ENCODE assay signal across 1 cellular context in the genomic region with DNA sequence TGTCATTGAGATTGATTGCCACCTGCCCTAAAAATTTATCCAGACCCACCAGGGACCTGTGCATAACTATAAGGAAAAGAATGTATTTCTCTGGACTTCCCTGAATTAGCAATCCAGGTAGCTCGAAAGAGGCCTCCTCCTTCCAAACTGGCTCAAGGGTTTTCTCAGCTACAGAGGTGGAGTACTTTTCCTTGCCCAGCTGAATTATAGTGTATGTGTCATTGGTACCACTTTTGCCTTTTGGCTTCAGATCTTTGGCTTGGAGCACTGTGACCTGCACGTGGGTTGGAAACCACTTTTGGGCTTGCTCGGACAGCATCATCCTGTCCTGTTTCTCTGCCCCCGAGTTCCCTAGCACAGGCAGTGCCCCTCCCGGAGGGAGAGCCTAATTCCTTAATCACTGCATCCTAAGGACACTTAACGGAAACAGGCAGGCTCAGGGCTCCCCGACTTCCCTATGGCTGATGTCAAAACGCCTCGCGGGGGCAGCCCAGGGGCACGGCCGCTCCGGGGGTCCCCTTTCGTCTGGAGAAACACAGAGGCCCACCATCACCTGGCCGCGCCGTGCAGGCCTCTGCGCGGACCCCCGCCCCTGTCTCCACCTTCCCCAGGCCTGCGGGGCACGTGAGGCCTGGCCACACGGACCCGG.
TF ChIP-seq lines count a peak whose summit lies in the region.

No MANE protein-coding gene starts in this region.

TF ChIP-seq in HEK293, 187 proteins besides CTCF, POLR2A, EP300 and RAD21 (continued from another document and continues in another):
- TF ChIP-seq, protein P1, sequence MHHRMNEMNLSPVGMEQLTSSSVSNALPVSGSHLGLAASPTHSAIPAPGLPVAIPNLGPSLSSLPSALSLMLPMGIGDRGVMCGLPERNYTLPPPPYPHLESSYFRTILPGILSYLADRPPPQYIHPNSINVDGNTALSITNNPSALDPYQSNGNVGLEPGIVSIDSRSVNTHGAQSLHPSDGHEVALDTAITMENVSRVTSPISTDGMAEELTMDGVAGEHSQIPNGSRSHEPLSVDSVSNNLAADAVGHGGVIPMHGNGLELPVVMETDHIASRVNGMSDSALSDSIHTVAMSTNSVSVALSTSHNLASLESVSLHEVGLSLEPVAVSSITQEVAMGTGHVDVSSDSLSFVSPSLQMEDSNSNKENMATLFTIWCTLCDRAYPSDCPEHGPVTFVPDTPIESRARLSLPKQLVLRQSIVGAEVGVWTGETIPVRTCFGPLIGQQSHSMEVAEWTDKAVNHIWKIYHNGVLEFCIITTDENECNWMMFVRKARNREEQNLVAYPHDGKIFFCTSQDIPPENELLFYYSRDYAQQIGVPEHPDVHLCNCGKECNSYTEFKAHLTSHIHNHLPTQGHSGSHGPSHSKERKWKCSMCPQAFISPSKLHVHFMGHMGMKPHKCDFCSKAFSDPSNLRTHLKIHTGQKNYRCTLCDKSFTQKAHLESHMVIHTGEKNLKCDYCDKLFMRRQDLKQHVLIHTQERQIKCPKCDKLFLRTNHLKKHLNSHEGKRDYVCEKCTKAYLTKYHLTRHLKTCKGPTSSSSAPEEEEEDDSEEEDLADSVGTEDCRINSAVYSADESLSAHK (tag by site-specific recombination; IDR thresholded peaks at IDR 0.05) = peak; percentile 77
- no peak for TF ChIP-seq ZNF654 (tag by site-specific recombination; IDR thresholded peaks at IDR 0.05; ENCODE audit: low read depth)
- no peak; the same call in 1 of the 2 replicates for TF ChIP-seq TRIM28 (IDR thresholded peaks at IDR 0.05; ENCODE audit: borderline replicate concordance, low read length)
- TF ChIP-seq ZNF596 (tag by site-specific recombination; IDR thresholded peaks at IDR 0.05) = no peak
- TF ChIP-seq ZBTB44 (tag by site-specific recombination; IDR thresholded peaks at IDR 0.05) = no peak
- no peak for TF ChIP-seq RBAK (tag by site-specific recombination; IDR thresholded peaks at IDR 0.05)
- TF ChIP-seq, protein P2, sequence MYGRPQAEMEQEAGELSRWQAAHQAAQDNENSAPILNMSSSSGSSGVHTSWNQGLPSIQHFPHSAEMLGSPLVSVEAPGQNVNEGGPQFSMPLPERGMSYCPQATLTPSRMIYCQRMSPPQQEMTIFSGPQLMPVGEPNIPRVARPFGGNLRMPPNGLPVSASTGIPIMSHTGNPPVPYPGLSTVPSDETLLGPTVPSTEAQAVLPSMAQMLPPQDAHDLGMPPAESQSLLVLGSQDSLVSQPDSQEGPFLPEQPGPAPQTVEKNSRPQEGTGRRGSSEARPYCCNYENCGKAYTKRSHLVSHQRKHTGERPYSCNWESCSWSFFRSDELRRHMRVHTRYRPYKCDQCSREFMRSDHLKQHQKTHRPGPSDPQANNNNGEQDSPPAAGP (tag by site-specific recombination; IDR thresholded peaks at IDR 0.05) = no peak; the same call in 1 of the 2 replicates
- no peak for TF ChIP-seq BCL11B (tag by site-specific recombination; IDR thresholded peaks at IDR 0.05; ENCODE audit: low read depth)
- peak; percentile 12; the same call in 1 of the 2 replicates for TF ChIP-seq BCL11A (tag by site-specific recombination; IDR thresholded peaks at IDR 0.05; ENCODE audit: low read depth)
- no peak for TF ChIP-seq ZNF211 (tag by site-specific recombination; IDR thresholded peaks at IDR 0.05; ENCODE audit: low read depth)
- TF ChIP-seq ZNF221 (tag by site-specific recombination; IDR thresholded peaks at IDR 0.05; ENCODE audit: borderline replicate concordance) = no peak
- TF ChIP-seq, protein P3, sequence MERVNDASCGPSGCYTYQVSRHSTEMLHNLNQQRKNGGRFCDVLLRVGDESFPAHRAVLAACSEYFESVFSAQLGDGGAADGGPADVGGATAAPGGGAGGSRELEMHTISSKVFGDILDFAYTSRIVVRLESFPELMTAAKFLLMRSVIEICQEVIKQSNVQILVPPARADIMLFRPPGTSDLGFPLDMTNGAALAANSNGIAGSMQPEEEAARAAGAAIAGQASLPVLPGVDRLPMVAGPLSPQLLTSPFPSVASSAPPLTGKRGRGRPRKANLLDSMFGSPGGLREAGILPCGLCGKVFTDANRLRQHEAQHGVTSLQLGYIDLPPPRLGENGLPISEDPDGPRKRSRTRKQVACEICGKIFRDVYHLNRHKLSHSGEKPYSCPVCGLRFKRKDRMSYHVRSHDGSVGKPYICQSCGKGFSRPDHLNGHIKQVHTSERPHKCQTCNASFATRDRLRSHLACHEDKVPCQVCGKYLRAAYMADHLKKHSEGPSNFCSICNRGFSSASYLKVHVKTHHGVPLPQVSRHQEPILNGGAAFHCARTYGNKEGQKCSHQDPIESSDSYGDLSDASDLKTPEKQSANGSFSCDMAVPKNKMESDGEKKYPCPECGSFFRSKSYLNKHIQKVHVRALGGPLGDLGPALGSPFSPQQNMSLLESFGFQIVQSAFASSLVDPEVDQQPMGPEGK (tag by site-specific recombination; IDR thresholded peaks at IDR 0.05) = peak; percentile 89
- TF ChIP-seq ZNF530 (tag by site-specific recombination; IDR thresholded peaks at IDR 0.05; ENCODE audit: low read depth) = no peak
- no peak for TF ChIP-seq HOXC10 (CRISPR knock-in tag; IDR thresholded peaks at IDR 0.05)
- no peak for TF ChIP-seq ZNF10 (tag by site-specific recombination; IDR thresholded peaks at IDR 0.05)
- no peak for TF ChIP-seq ZNF48 (tag by site-specific recombination; IDR thresholded peaks at IDR 0.05)
- no peak for TF ChIP-seq ZNF785 (tag by site-specific recombination; IDR thresholded peaks at IDR 0.05)
- no peak for TF ChIP-seq YY1 (tag by site-specific recombination; IDR thresholded peaks at IDR 0.05)
- TF ChIP-seq ZBTB49 (tag by site-specific recombination; IDR thresholded peaks at IDR 0.05; ENCODE audit: low read depth) = no peak
- TF ChIP-seq ZEB2 (tag by site-specific recombination; IDR thresholded peaks at IDR 0.05) = peak; percentile 54
- TF ChIP-seq, protein P4, sequence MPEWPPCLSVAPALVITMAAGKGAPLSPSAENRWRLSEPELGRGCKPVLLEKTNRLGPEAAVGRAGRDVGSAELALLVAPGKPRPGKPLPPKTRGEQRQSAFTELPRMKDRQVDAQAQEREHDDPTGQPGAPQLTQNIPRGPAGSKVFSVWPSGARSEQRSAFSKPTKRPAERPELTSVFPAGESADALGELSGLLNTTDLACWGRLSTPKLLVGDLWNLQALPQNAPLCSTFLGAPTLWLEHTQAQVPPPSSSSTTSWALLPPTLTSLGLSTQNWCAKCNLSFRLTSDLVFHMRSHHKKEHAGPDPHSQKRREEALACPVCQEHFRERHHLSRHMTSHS (tag by site-specific recombination; IDR thresholded peaks at IDR 0.05) = no peak
- TF ChIP-seq, protein P5, sequence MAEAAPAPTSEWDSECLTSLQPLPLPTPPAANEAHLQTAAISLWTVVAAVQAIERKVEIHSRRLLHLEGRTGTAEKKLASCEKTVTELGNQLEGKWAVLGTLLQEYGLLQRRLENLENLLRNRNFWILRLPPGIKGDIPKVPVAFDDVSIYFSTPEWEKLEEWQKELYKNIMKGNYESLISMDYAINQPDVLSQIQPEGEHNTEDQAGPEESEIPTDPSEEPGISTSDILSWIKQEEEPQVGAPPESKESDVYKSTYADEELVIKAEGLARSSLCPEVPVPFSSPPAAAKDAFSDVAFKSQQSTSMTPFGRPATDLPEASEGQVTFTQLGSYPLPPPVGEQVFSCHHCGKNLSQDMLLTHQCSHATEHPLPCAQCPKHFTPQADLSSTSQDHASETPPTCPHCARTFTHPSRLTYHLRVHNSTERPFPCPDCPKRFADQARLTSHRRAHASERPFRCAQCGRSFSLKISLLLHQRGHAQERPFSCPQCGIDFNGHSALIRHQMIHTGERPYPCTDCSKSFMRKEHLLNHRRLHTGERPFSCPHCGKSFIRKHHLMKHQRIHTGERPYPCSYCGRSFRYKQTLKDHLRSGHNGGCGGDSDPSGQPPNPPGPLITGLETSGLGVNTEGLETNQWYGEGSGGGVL (tag by site-specific recombination; IDR thresholded peaks at IDR 0.05) = no peak
- no peak for TF ChIP-seq ZNF138 (tag by site-specific recombination; IDR thresholded peaks at IDR 0.05; ENCODE audit: borderline replicate concordance)
- no peak for TF ChIP-seq ZNF701 (tag by site-specific recombination; IDR thresholded peaks at IDR 0.05)
- TF ChIP-seq, protein P6, sequence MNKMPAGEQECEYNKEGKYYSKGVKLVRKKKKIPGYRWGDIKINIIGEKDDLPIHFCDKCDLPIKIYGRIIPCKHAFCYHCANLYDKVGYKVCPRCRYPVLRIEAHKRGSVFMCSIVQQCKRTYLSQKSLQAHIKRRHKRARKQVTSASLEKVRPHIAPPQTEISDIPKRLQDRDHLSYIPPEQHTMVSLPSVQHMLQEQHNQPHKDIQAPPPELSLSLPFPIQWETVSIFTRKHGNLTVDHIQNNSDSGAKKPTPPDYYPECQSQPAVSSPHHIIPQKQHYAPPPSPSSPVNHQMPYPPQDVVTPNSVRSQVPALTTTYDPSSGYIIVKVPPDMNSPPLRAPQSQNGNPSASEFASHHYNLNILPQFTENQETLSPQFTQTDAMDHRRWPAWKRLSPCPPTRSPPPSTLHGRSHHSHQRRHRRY (tag by site-specific recombination; IDR thresholded peaks at IDR 0.05) = no peak
- no peak for TF ChIP-seq ZNF548 (tag by site-specific recombination; IDR thresholded peaks at IDR 0.05)
- TF ChIP-seq, protein P7, sequence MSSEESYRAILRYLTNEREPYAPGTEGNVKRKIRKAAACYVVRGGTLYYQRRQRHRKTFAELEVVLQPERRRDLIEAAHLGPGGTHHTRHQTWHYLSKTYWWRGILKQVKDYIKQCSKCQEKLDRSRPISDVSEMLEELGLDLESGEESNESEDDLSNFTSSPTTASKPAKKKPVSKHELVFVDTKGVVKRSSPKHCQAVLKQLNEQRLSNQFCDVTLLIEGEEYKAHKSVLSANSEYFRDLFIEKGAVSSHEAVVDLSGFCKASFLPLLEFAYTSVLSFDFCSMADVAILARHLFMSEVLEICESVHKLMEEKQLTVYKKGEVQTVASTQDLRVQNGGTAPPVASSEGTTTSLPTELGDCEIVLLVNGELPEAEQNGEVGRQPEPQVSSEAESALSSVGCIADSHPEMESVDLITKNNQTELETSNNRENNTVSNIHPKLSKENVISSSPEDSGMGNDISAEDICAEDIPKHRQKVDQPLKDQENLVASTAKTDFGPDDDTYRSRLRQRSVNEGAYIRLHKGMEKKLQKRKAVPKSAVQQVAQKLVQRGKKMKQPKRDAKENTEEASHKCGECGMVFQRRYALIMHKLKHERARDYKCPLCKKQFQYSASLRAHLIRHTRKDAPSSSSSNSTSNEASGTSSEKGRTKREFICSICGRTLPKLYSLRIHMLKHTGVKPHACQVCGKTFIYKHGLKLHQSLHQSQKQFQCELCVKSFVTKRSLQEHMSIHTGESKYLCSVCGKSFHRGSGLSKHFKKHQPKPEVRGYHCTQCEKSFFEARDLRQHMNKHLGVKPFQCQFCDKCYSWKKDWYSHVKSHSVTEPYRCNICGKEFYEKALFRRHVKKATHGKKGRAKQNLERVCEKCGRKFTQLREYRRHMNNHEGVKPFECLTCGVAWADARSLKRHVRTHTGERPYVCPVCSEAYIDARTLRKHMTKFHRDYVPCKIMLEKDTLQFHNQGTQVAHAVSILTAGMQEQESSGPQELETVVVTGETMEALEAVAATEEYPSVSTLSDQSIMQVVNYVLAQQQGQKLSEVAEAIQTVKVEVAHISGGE (tag by site-specific recombination; conservative IDR thresholded peaks at IDR 0.05; ENCODE audit: low read depth) = no peak; the same call in 1 of the 2 replicates
- no peak for TF ChIP-seq ZNF423 (tag by site-specific recombination; IDR thresholded peaks at IDR 0.05)
- TF ChIP-seq, protein P8, sequence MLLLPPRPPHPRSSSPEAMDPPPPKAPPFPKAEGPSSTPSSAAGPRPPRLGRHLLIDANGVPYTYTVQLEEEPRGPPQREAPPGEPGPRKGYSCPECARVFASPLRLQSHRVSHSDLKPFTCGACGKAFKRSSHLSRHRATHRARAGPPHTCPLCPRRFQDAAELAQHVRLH (tag by site-specific recombination; IDR thresholded peaks at IDR 0.05) = no peak
- 0 out of 2 replicates have a peak, but pooled peaks have one; percentile 11 for TF ChIP-seq ZNF629 (tag by site-specific recombination; IDR thresholded peaks at IDR 0.05)
- no peak for TF ChIP-seq ZNF214 (tag by site-specific recombination; IDR thresholded peaks at IDR 0.05; ENCODE audit: borderline replicate concordance)
- TF ChIP-seq SALL2 (tag by site-specific recombination; IDR thresholded peaks at IDR 0.05; ENCODE audit: borderline replicate concordance) = no peak
- TF ChIP-seq ATF2 (tag by site-specific recombination; IDR thresholded peaks at IDR 0.05; ENCODE audit: low read depth) = no peak
- no peak for TF ChIP-seq ZNF174 (tag by site-specific recombination; IDR thresholded peaks at IDR 0.05)
- no peak for TF ChIP-seq MEIS1 (CRISPR knock-in tag; IDR thresholded peaks at IDR 0.05; ENCODE audit: borderline replicate concordance)
- TF ChIP-seq ZNF747 (tag by site-specific recombination; IDR thresholded peaks at IDR 0.05) = no peak
- no peak for TF ChIP-seq ZNF366 (tag by site-specific recombination; conservative IDR thresholded peaks at IDR 0.05)
- no peak for TF ChIP-seq ZNF350 (tag by site-specific recombination; IDR thresholded peaks at IDR 0.05)
